ENCODE assay signal across 25 cellular contexts in genomic region chr7:111982133-111982532, GRCh38.
DNase-seq lines count a peak whose midpoint lies in the region; ATAC-seq and TF ChIP-seq lines count a peak whose summit lies in the region.
"Had no signal": no experiment of that assay in that cellular context is flagged by ENCODE, and none has a peak within 500 bp of the region (broad histone marks: within the 10 kb centered on the region; RNA-seq: fewer than 3 reads in every experiment).

No MANE protein-coding gene starts in this region.

- in situ Hi-C loops in G401 (cut with HindIII; ENCODE audit: low sequenced_read_pairs) = no loop called here

- DNase-seq in HT-29 (ENCODE audit: low spot score) (peak; percentile 23), NCI-H226 (peak; percentile 18), fibroblast of villous mesenchyme (ENCODE audit: low read depth) (peak; percentile 22), G401 (ENCODE audit: low spot score) (no peak), OCI-M1 (lab: John Stamatoyannopoulos, UW) (no peak)
- DNase-seq: AML-193; CD8-positive, alpha-beta T cell; DMS 273 treated with DMSO at 0.1 percent for 48 hours; DMS79 treated with DMSO at 0.1 percent for 48 hours; H9; NCI-H1105 treated with DMSO at 0.1 percent for 48 hours; NCI-H146; NCI-H1930; NCI-H2107; NCI-H446; NCI-H524 treated with DMSO at 0.1 percent for 48 hours; NCI-H774; SHP77 treated with DMSO at 0.1 percent for 48 hours; SW 1271 had no signal

- H3K4me3 ChIP-seq in fibroblast of villous mesenchyme (ENCODE audit: low read depth, low read length) = no peak overlapping the region
- H3K4me3 ChIP-seq: A549; BLaER1 treated with 17β-estradiol and CSF1 and Interleukin-3, amounts not matched to agents 10 nM and 100 nM; GM23338 had no signal

- ATAC-seq in SK-N-SH treated with all-trans-retinoic acid at 6 μM for 48 hours (peak; percentile 62), HG02970 (IDR thresholded peaks at IDR 0.05; ENCODE audit: low FRiP score, unreplicated experiment) (no peak), GM18502 (IDR thresholded peaks at IDR 0.05; ENCODE audit: poor library complexity, unreplicated experiment) (no peak)
- ATAC-seq: A549; CD8-positive, alpha-beta T cell; GM23338 had no signal

- no peak for TF ChIP-seq CTCF in fibroblast of villous mesenchyme (IDR thresholded peaks at IDR 0.05; ENCODE audit: insufficient read depth, low read depth, low read length)

TF ChIP-seq in SK-N-SH treated with all-trans-retinoic acid at 6 μM for 48 hours, 23 proteins besides CTCF, POLR2A, EP300 and RAD21:
- TF ChIP-seq TCF4 (CRISPR knock-in tag; IDR thresholded peaks at IDR 0.05; ENCODE audit: borderline replicate concordance) = no peak
- TF ChIP-seq RARB (CRISPR knock-in tag; IDR thresholded peaks at IDR 0.05) = no peak
- TF ChIP-seq ZNF70 (CRISPR knock-in tag; IDR thresholded peaks at IDR 0.05) = no peak
- no peak for TF ChIP-seq ZFP3 (CRISPR knock-in tag; IDR thresholded peaks at IDR 0.05)
- TF ChIP-seq PPARA (CRISPR knock-in tag; IDR thresholded peaks at IDR 0.05; ENCODE audit: borderline replicate concordance) = no peak
- TF ChIP-seq ZC3H10 (CRISPR knock-in tag; IDR thresholded peaks at IDR 0.05) = no peak
- no peak for TF ChIP-seq CSDC2 (CRISPR knock-in tag; IDR thresholded peaks at IDR 0.05)
- no peak for TF ChIP-seq ESRRG (CRISPR knock-in tag; IDR thresholded peaks at IDR 0.05)
- TF ChIP-seq SNAI2 (CRISPR knock-in tag; IDR thresholded peaks at IDR 0.05) = no peak
- TF ChIP-seq ZNF565 (CRISPR knock-in tag; conservative IDR thresholded peaks at IDR 0.05; ENCODE audit: low read depth) = no peak
- TF ChIP-seq CSRNP3 (CRISPR knock-in tag; IDR thresholded peaks at IDR 0.05) = no peak
- no peak for TF ChIP-seq ZFP30 (CRISPR knock-in tag; IDR thresholded peaks at IDR 0.05)
- no peak for TF ChIP-seq PATZ1 (CRISPR knock-in tag; IDR thresholded peaks at IDR 0.05; ENCODE audit: borderline replicate concordance)
- TF ChIP-seq TSHZ2 (CRISPR knock-in tag; IDR thresholded peaks at IDR 0.05) = no peak
- TF ChIP-seq OSR1 (CRISPR knock-in tag; IDR thresholded peaks at IDR 0.05) = no peak
- TF ChIP-seq BACH2 (CRISPR knock-in tag; IDR thresholded peaks at IDR 0.05; ENCODE audit: borderline replicate concordance) = no peak
- TF ChIP-seq ARNTL (CRISPR knock-in tag; IDR thresholded peaks at IDR 0.05; ENCODE audit: borderline replicate concordance, low read depth) = no peak
- TF ChIP-seq ZNF8 (CRISPR knock-in tag; IDR thresholded peaks at IDR 0.05) = no peak
- no peak for TF ChIP-seq TOX (CRISPR knock-in tag; IDR thresholded peaks at IDR 0.05; ENCODE audit: borderline replicate concordance)
- no peak for TF ChIP-seq ISL1 (CRISPR knock-in tag; IDR thresholded peaks at IDR 0.05)

Comparison
In these comparisons a context has a peak if more than half of its experiments do, and no peak if none do; other contexts are left out.
1. DNase-seq: peak in HT-29 (single experiment), NCI-H226 (single experiment) and fibroblast of villous mesenchyme (single experiment); none in G401 (single experiment) and OCI-M1 (single experiment).